Comparison of ENCODE assay signal across 9 cellular contexts in genomic region chr3:27680517-27681246, GRCh38. TPM values are rescaled to one million over a fixed set of nuclear protein-coding genes. Genes with fewer than 3 reads are reported as not detected.
DNase-seq lines count a peak whose midpoint lies in the region; ATAC-seq, FAIRE-seq and TF ChIP-seq lines count a peak whose summit lies in the region.
"Had no signal": no experiment of that assay in that cellular context is flagged by ENCODE, and none has a peak within 500 bp of the region (broad histone marks: within the 10 kb centered on the region; RNA-seq: fewer than 3 reads in every experiment).

No MANE protein-coding gene starts in this region.

- peaks cover 8% of the 10 kb centered on the region for H3K4me1 ChIP-seq in A673 (ENCODE audit: insufficient read depth, low read length, poor library complexity, severe bottlenecking)
- H3K4me1 ChIP-seq in iPS-20b (ENCODE audit: insufficient read depth, low read length): no peaks in the 10 kb centered on the region
- peaks cover 2 to 7% of the 10 kb centered on the region in 2 donors for H3K4me1 ChIP-seq in kidney (ENCODE audit: control insufficient read depth in 1 of 2, insufficient read depth in 1 of 2, low read depth in 1 of 2, low read length in 2 of 2)

- peak overlapping the region; percentile 26 for H3K4me3 ChIP-seq in A673 (ENCODE audit: low read depth, low read length, poor library complexity, severe bottlenecking)
- peak overlapping the region; percentile 62 for H3K4me3 ChIP-seq in SK-N-MC
- peak overlapping the region; percentile 51; the same call in 1 of the 2 replicates for H3K4me3 ChIP-seq in iPS-20b (ENCODE audit: low read length)
- peak overlapping the region in 1 of 2 donors; percentile 61 for H3K4me3 ChIP-seq in kidney (ENCODE audit: low read length in 2 of 2)

- TF ChIP-seq CTCF in A673 (conservative IDR thresholded peaks at IDR 0.05; ENCODE audit: low read depth, low read length): no peak
- TF ChIP-seq CTCF in kidney (IDR thresholded peaks at IDR 0.05; ENCODE audit: borderline replicate concordance, extremely low read depth, insufficient read depth): no peak

- H3K36me3 ChIP-seq in A673 (ENCODE audit: insufficient read depth, low read length, poor library complexity, severe bottlenecking): no peaks in the 10 kb centered on the region
- H3K36me3 ChIP-seq in SK-N-MC (ENCODE audit: insufficient read depth, low read length): no peaks in the 10 kb centered on the region
- H3K36me3 ChIP-seq in iPS-20b (ENCODE audit: insufficient read depth, low read depth, low read length): no peaks in the 10 kb centered on the region
- H3K36me3 ChIP-seq in kidney (ENCODE audit: control insufficient read depth in 1 of 2, insufficient read depth in 2 of 2, low read length in 2 of 2): no peaks in the 10 kb centered on the region

- intact Hi-C loops in A673 (cut with micrococcal nuclease; ENCODE audit: unreplicated experiment): loop anchor here (1.0 to 10.0 kb wide), 4 partner anchors 198 to 546 kb away; partner anchors contain the start of gene SLC4A7
- intact Hi-C loops in kidney (cut with DNase I): no loop called here

- no peaks in the 10 kb centered on the region for H3K9me3 ChIP-seq in A673 (ENCODE audit: low read depth, low read length, poor library complexity, severe bottlenecking)
- H3K9me3 ChIP-seq in SK-N-MC (ENCODE audit: low read depth, low read length): no peaks in the 10 kb centered on the region
- H3K9me3 ChIP-seq in iPS-20b (ENCODE audit: insufficient read depth, low read depth, low read length): no peaks in the 10 kb centered on the region
- no peaks in the 10 kb centered on the region for H3K9me3 ChIP-seq in kidney (ENCODE audit: control insufficient read depth in 1 of 2, low read length in 2 of 2)

- POLR2A ChIA-PET in A673 (lab: Charles Lee; ENCODE audit: low non-redundant PET): no interaction called here

- CTCF ChIA-PET in A673 (lab: Charles Lee): interaction anchor here (0.6 to 0.9 kb wide), 3 partner anchors 31 to 997 kb away, joined by 3 to 18 read pairs (median 5); no protein-coding TSS in a partner anchor

- peak overlapping the region; percentile 25 for H3K27ac ChIP-seq in A673 (ENCODE audit: low read depth, low read length, poor library complexity, severe bottlenecking)
- H3K27ac ChIP-seq in SK-N-MC: no peak overlapping the region
- peak overlapping the region; percentile 8 for H3K27ac ChIP-seq in iPS-20b (ENCODE audit: low read length)
- H3K27ac ChIP-seq in kidney (ENCODE audit: low read depth in 2 of 2, low read length in 2 of 2): no peak overlapping the region

- peak; percentile 19 for ATAC-seq in GM21723 (IDR thresholded peaks at IDR 0.05; ENCODE audit: unreplicated experiment)

- H3K9ac ChIP-seq in SK-N-MC (ENCODE audit: insufficient read length) (no peak overlapping the region), iPS-20b (ENCODE audit: low read depth, low read length) (peak overlapping the region; percentile 60; the same call in 1 of the 2 replicates), kidney (ENCODE audit: low read length in 2 of 2) (peak overlapping the region in 1 of 2 donors; percentile 35)

- H3K27me3 ChIP-seq in A673 (replicated peaks; ENCODE audit: insufficient read depth, low read depth, low read length, poor library complexity) (no peaks in the 10 kb centered on the region), iPS-20b (ENCODE audit: insufficient read depth, low read length) (no peaks in the 10 kb centered on the region)

- BruUV-seq in A673 (replicated peaks; lab: Mats Ljungman, UMichigan): no TSS peak

- FAIRE-seq in kidney (lab: Jason Lieb, UNC): no peak

- peak; percentile 39 for DNase-seq in A673 (ENCODE audit: low spot score)
- no peak for DNase-seq in SK-N-MC (ENCODE audit: low read depth, low spot score)
- no peak for DNase-seq in activated naive CD4-positive, alpha-beta T cell treated with Interleukin-2 at 50 U/mL for 16 hours
- no peak for DNase-seq in kidney
- no peak for DNase-seq in T-helper 9 cell
- DNase-seq in pons (ENCODE audit: low spot score): no peak

RNA-seq across cellular contexts. Expression of gene EOMES, which starts 41.4 kb away (rescaled TPM):
- total RNA-seq in A673 (2021) (not detected in 2 replicates), kidney (1.3 TPM)
- polyA plus RNA-seq in kidney (ENCODE audit: insufficient read depth, low read depth, low replicate concordance): 0.22 TPM
- total RNA-seq: epithelial cell of proximal tubule had no signal

Comparison
In these comparisons a context has a peak if more than half of its experiments do, and no peak if none do; other contexts are left out.
1. H3K27ac ChIP-seq: peak in A673 (single experiment) and iPS-20b (single experiment); none in SK-N-MC (single experiment) and kidney (0 of 2).